Comparison of ENCODE assay signal across 19 cellular contexts in genomic region chr11:88308576-88308975, GRCh38. TPM values are rescaled to one million over a fixed set of nuclear protein-coding genes. Genes with fewer than 3 reads are reported as not detected.
DNase-seq lines count a peak whose midpoint lies in the region; ATAC-seq, FAIRE-seq and TF ChIP-seq lines count a peak whose summit lies in the region.
"Had no signal": no experiment of that assay in that cellular context is flagged by ENCODE, and none has a peak within 500 bp of the region (broad histone marks: within the 10 kb centered on the region; RNA-seq: fewer than 3 reads in every experiment).

No MANE protein-coding gene starts in this region.

- no peak for TF ChIP-seq CTCF in HEK293 (tag by site-specific recombination; IDR thresholded peaks at IDR 0.05)
- TF ChIP-seq CTCF in GM12878 (IDR thresholded peaks at IDR 0.05 in 2 of 3, conservative IDR thresholded peaks at IDR 0.05 in 1 of 3; ENCODE audit: control insufficient read depth in 2 of 3, extremely low read depth in 1 of 3, insufficient read depth in 1 of 3, low read depth in 3 of 3, low read length in 3 of 3): no peak
- no peak for TF ChIP-seq CTCF in kidney (IDR thresholded peaks at IDR 0.05; ENCODE audit: borderline replicate concordance, extremely low read depth, insufficient read depth)
- no peak for TF ChIP-seq CTCF in ovary (IDR thresholded peaks at IDR 0.05)
- no peak for TF ChIP-seq CTCF in PC-9 (conservative IDR thresholded peaks at IDR 0.05)

- WGBS in GM12878 (ENCODE audit: insufficient coverage, insufficient replicate concordance, low lambda C conversion rate, missing lambda C conversion rate): 61% methylated on average over 2 of the region's 2 CpGs
- 73 to 86% (median 80%) methylated on average over 2 of the region's 2 CpGs for WGBS in ovary, 3 donors

- intact Hi-C loops in GM12878 (cut with micrococcal nuclease; ENCODE audit: unreplicated experiment) (loop anchor here (10.0 kb wide), 1 partner anchor 506 kb away; no protein-coding TSS in a partner anchor), kidney (cut with DNase I) (no loop called here), ovary (cut with DNase I) (no loop called here), PC-9 (cut with micrococcal nuclease; ENCODE audit: unreplicated experiment) (no loop called here)

- H3K27ac ChIP-seq in HEK293 (ENCODE audit: extremely low read depth, low read depth, low read length) (no peak overlapping the region), GM12878 (ENCODE audit: control insufficient read depth, insufficient read depth) (peak overlapping the region; percentile 75), iPS-18a (ENCODE audit: low read length) (peak overlapping the region; percentile 95), kidney (ENCODE audit: low read depth in 2 of 2, low read length in 2 of 2) (no peak overlapping the region), ovary (no peak overlapping the region), PC-9 (no peak overlapping the region)
- H3K27ac ChIP-seq: A549, BLaER1 had no signal

- CTCF ChIA-PET in HEK293 (lab: Yijun Ruan, JAX): no interaction called here
- CTCF ChIA-PET in GM12878 (lab: Yijun Ruan, JAX): interaction anchor here (0.7 to 1.7 kb wide), 10 partner anchors 9 to 48 kb away, joined by 3 to 12 read pairs (median 4); no protein-coding TSS in a partner anchor
- CTCF ChIA-PET in PC-9 (lab: Charles Lee): no interaction called here

- H3K79me2 ChIP-seq in GM12878 (ENCODE audit: control insufficient read depth, insufficient read depth, low read length): peaks cover 18% of the 10 kb centered on the region
- no peaks in the 10 kb centered on the region for H3K79me2 ChIP-seq in PC-9 (ENCODE audit: low read depth)

- no peak for TF ChIP-seq POLR2A in GM12878 (IDR thresholded peaks at IDR 0.05; ENCODE audit: low read depth, low read length)
- TF ChIP-seq POLR2A in ovary (IDR thresholded peaks at IDR 0.05): no peak

- H2AFZ ChIP-seq in GM12878 (ENCODE audit: control insufficient read depth, low read depth, low read length) (no peak overlapping the region), PC-9 (no peak overlapping the region)

- no peaks in the 10 kb centered on the region for H4K20me1 ChIP-seq in GM12878 (ENCODE audit: control insufficient read depth, insufficient read depth)
- H4K20me1 ChIP-seq in PC-9 (ENCODE audit: insufficient read depth): no peaks in the 10 kb centered on the region

- no peak overlapping the region for H3K9ac ChIP-seq in GM12878 (ENCODE audit: control insufficient read depth, insufficient read depth, low read length)
- H3K9ac ChIP-seq in iPS-18a (ENCODE audit: low read length): peak overlapping the region; percentile 85
- no peak overlapping the region for H3K9ac ChIP-seq in kidney (ENCODE audit: low read length in 2 of 2)
- H3K9ac ChIP-seq: BLaER1 had no signal

- peak; percentile 60 for DNase-seq in ELF-1 (ENCODE audit: low read depth, low spot score)
- DNase-seq in GM12878 (ENCODE audit: low read depth, low spot score): no peak
- no peak for DNase-seq in kidney
- DNase-seq in ovary: no peak
- no peak for DNase-seq in PC-9
- DNase-seq: Calu3; CD8-positive, alpha-beta T cell; KG1; MV-4-11; NCI-H1417; NCI-H187 treated with DMSO at 0.1 percent for 48 hours; NCI-H226; NCI-H524 had no signal

- in situ Hi-C loops in GM12878 (cut with MboI): loop anchor here (5.0 kb wide), 1 partner anchor 49 kb away; no protein-coding TSS in a partner anchor

- POLR2A ChIA-PET in HEK293 (lab: Yijun Ruan, JAX): no interaction called here
- POLR2A ChIA-PET in GM12878 (lab: Charles Lee): interaction anchor here (0.6 to 2.5 kb wide), 13 partner anchors 8 to 50 kb away, joined by 3 to 16 read pairs (median 5); partner anchors contain the start of gene CTSC
- POLR2A ChIA-PET in PC-9 (lab: Charles Lee; ENCODE audit: unreplicated experiment): no interaction called here

- H3K4me3 ChIP-seq in HEK293 (ENCODE audit: low read depth, low read length): no peak overlapping the region
- no peak overlapping the region for H3K4me3 ChIP-seq in GM12878
- H3K4me3 ChIP-seq in iPS-18a (ENCODE audit: low read length): peak overlapping the region; percentile 49
- H3K4me3 ChIP-seq in kidney (ENCODE audit: low read length in 2 of 2): no peak overlapping the region
- H3K4me3 ChIP-seq in ovary: no peak overlapping the region
- H3K4me3 ChIP-seq in PC-9: no peak overlapping the region
- H3K4me3 ChIP-seq: A549, BLaER1 had no signal

- peaks cover 0 to 26% of the 10 kb centered on the region in 2 experiments; a peak in 1 of 3 replicates for H3K36me3 ChIP-seq in HEK293 (ENCODE audit: control insufficient read depth in 2 of 2, insufficient read depth in 1 of 2, low read length in 2 of 2)
- peaks cover 12 to 22% of the 10 kb centered on the region in 2 experiments for H3K36me3 ChIP-seq in GM12878 (ENCODE audit: control insufficient read depth in 2 of 2, insufficient read depth in 2 of 2, low read length in 1 of 2)
- peaks cover 64% of the 10 kb centered on the region for H3K36me3 ChIP-seq in iPS-18a (ENCODE audit: control insufficient read depth, low read depth, low read length)
- H3K36me3 ChIP-seq in kidney (ENCODE audit: control insufficient read depth in 1 of 2, insufficient read depth in 2 of 2, low read length in 2 of 2): peaks cover 6 to 14% of the 10 kb centered on the region in 2 donors
- H3K36me3 ChIP-seq in ovary: no peaks in the 10 kb centered on the region
- H3K36me3 ChIP-seq in PC-9 (ENCODE audit: low read depth): peaks cover 29% of the 10 kb centered on the region

- H3K4me1 ChIP-seq in HEK293 (ENCODE audit: control insufficient read depth, insufficient read depth, low read length) (no peaks in the 10 kb centered on the region), GM12878 (ENCODE audit: control insufficient read depth, insufficient read depth, low read length) (peaks cover 27% of the 10 kb centered on the region), iPS-18a (ENCODE audit: control insufficient read depth, low read depth, low read length) (peaks cover 50% of the 10 kb centered on the region), kidney (ENCODE audit: control insufficient read depth in 1 of 2, insufficient read depth in 1 of 2, low read depth in 1 of 2, low read length in 2 of 2) (no peaks in the 10 kb centered on the region), ovary (ENCODE audit: insufficient read depth) (peaks cover 6% of the 10 kb centered on the region), PC-9 (replicated peaks; ENCODE audit: insufficient read depth) (peaks cover 9% of the 10 kb centered on the region)
- H3K4me1 ChIP-seq: A549, BLaER1 had no signal

- ATAC-seq in GM12878: peak; percentile 45
- ATAC-seq in HG03469 (IDR thresholded peaks at IDR 0.05; ENCODE audit: unreplicated experiment): no peak
- ATAC-seq: A549; CD8-positive, alpha-beta T cell; HCT116 had no signal

- SMC1A ChIA-PET in GM12878 (lab: Charles Lee; ENCODE audit: uncharacterized antibody, unreplicated experiment): interaction anchor here (0.7 to 16.9 kb wide), 16 partner anchors 9 to 234 kb away, joined by 3 to 288 read pairs (median 4); partner anchors contain the start of gene CTSC

- RAD21 ChIA-PET in GM12878 (lab: Charles Lee; ENCODE audit: unreplicated experiment): interaction anchor here (1.1 to 5.4 kb wide), 9 partner anchors 13 to 204 kb away, joined by 3 to 80 read pairs (median 12); partner anchors contain the start of genes CTSC and RAB38

- BruUV-seq in GM12878 (replicated peaks; lab: Mats Ljungman, UMichigan): no TSS peak
- BruUV-seq in PC-9 (replicated peaks; lab: Mats Ljungman, UMichigan): no TSS peak

- H3K9me3 ChIP-seq in HEK293 (ENCODE audit: control insufficient read depth, insufficient read depth, low read depth, low read length) (no peaks in the 10 kb centered on the region), GM12878 (replicated peaks; ENCODE audit: control insufficient read depth, insufficient read depth, low read length) (no peaks in the 10 kb centered on the region; the same call in 2 of the 3 replicates), iPS-18a (ENCODE audit: control insufficient read depth, low read depth, low read length) (no peaks in the 10 kb centered on the region), kidney (ENCODE audit: control insufficient read depth in 1 of 2, low read length in 2 of 2) (peaks cover 0 to 4% of the 10 kb centered on the region in 2 donors), ovary (no peaks in the 10 kb centered on the region), PC-9 (ENCODE audit: insufficient read depth, low read depth) (no peaks in the 10 kb centered on the region)
- H3K9me3 ChIP-seq: A549 had no signal

- TF ChIP-seq RAD21 in GM12878 (IDR thresholded peaks at IDR 0.05; ENCODE audit: insufficient read depth, low read depth, low read length): no peak

- FAIRE-seq in GM12878 (lab: Jason Lieb, UNC) (no peak), kidney (lab: Jason Lieb, UNC) (no peak)
- FAIRE-seq: A549 had no signal

- no peaks in the 10 kb centered on the region for H3K27me3 ChIP-seq in GM12878 (replicated peaks in 1 of 2; ENCODE audit: control insufficient read depth in 2 of 2, insufficient read depth in 2 of 2, low read length in 1 of 2)
- no peaks in the 10 kb centered on the region for H3K27me3 ChIP-seq in iPS-18a (ENCODE audit: control insufficient read depth, insufficient read depth, low read length)
- H3K27me3 ChIP-seq in ovary: no peaks in the 10 kb centered on the region
- no peaks in the 10 kb centered on the region for H3K27me3 ChIP-seq in PC-9 (ENCODE audit: insufficient read depth, low read depth)
- H3K27me3 ChIP-seq: BLaER1 had no signal

- no peaks in the 10 kb centered on the region; the same call in 1 of the 2 replicates for H3K9me2 ChIP-seq in PC-9 (ENCODE audit: insufficient read depth)

- H3F3A ChIP-seq in PC-9 (ENCODE audit: insufficient read depth, low read depth): no peaks in the 10 kb centered on the region

- no peak for TF ChIP-seq EP300 in GM12878 (IDR thresholded peaks at IDR 0.05; ENCODE audit: borderline replicate concordance in 1 of 2, control insufficient read depth in 1 of 2, low read depth in 2 of 2, low read length in 2 of 2)
- TF ChIP-seq EP300 in ovary (IDR thresholded peaks at IDR 0.05): no peak

- H3K4me2 ChIP-seq in GM12878 (ENCODE audit: control insufficient read depth, insufficient read depth) (peak overlapping the region; percentile 41; the same call in 1 of the 2 replicates), PC-9 (no peak overlapping the region)
- H3K4me2 ChIP-seq: A549, BLaER1 had no signal

RNA-seq across cellular contexts. Expression of gene CTSC, which starts 29.0 kb away (rescaled TPM):
- total RNA-seq in GM12878 (2013; cell fraction: nucleolus; rRNA removed): 650 and 670 TPM in 2 replicates
- total RNA-seq in GM12878 (2014; rRNA removed) (333 and 334 TPM in 2 replicates), GM12878 (2014; rRNA removed; fragmentation: Illumina TruSeq; extraction: Trizol) (342 and 372 TPM in 2 replicates), GM12878 (2021) (359 and 381 TPM in 2 replicates), kidney (187 TPM), ovary (10 to 100 TPM; 20.3 to 51.2 (median 29.2) TPM), PC-9 (2021) (119 and 124 TPM in 2 replicates)
- 352 TPM for polyA plus RNA-seq in GM12878 (2011; ENCODE audit: low read depth)
- polyA plus RNA-seq in GM12878 (2011; rRNA removed) (478 and 566 TPM in 2 replicates), GM12878 (2014; fragmentation: Illumina TruSeq; extraction: Trizol) (327 and 404 TPM in 2 replicates), GM12878 (2014; fragmentation: Nextera tagmentation; extraction: Ambion mirVana) (1,000 to 10,000 TPM in 1 of 2 experiments, 100 to 1,000 TPM in 1; 709 to 1,123 TPM), GM12878 (2014; rRNA removed) (277 and 289 TPM in 2 replicates), GM12878 (2016; fragmentation: Nextera tagmentation; extraction: Ambion mirVana) (100 to 1,000 TPM; 814 to 865 TPM), kidney (ENCODE audit: insufficient read depth, low read depth, low replicate concordance) (191 TPM), ovary (100 to 1,000 TPM in 1 of 2 donors, 10 to 100 TPM in 1; 22.0 to 257 TPM)
- 325 and 335 TPM in 2 replicates for polyA plus RNA-seq in GM12878 (2011; cell fraction: cytosol; rRNA removed)
- polyA plus RNA-seq in GM12878 (2011; cell fraction: nucleus; rRNA removed): 201 and 223 TPM in 2 replicates
- polyA plus RNA-seq in GM12878 (2012): 359 and 451 TPM in 2 replicates
- 215 and 312 TPM in 2 replicates for polyA minus RNA-seq in GM12878 (2011; rRNA and poly(A)+ RNA removed)
- polyA minus RNA-seq in GM12878 (2011; cell fraction: cytosol; rRNA and poly(A)+ RNA removed): 262 and 269 TPM in 2 replicates
- 301 and 500 TPM in 2 replicates for polyA minus RNA-seq in GM12878 (2011; cell fraction: nucleus; rRNA and poly(A)+ RNA removed)

Comparison
In these comparisons a context has a peak if more than half of its experiments do, and no peak if none do; other contexts are left out.
1. H3K27ac ChIP-seq: peak in GM12878 (single experiment) and iPS-18a (single experiment); none in HEK293 (single experiment), kidney (0 of 2), ovary (0 of 2) and PC-9 (single experiment).